ENCODE assay signal across 17 cellular contexts in genomic region chr7:131157530-131158243, GRCh38.
DNase-seq lines count a peak whose midpoint lies in the region; ATAC-seq, FAIRE-seq and TF ChIP-seq lines count a peak whose summit lies in the region.
"Had no signal": no experiment of that assay in that cellular context is flagged by ENCODE, and none has a peak within 500 bp of the region (broad histone marks: within the 10 kb centered on the region; RNA-seq: fewer than 3 reads in every experiment).

No MANE protein-coding gene starts in this region.

- H3K9me3 ChIP-seq in GM23248 (ENCODE audit: low read depth) (no peaks in the 10 kb centered on the region), right atrium auricular region (no peaks in the 10 kb centered on the region), skeletal muscle tissue (ENCODE audit: control insufficient read depth in 3 of 3, low read length in 3 of 3) (no peaks in the 10 kb centered on the region), kidney (ENCODE audit: control insufficient read depth in 1 of 2, low read length in 2 of 2) (no peaks in the 10 kb centered on the region), PC-9 (ENCODE audit: insufficient read depth, low read depth) (no peaks in the 10 kb centered on the region)
- H3K9me3 ChIP-seq: MG63, stomach had no signal

- intact Hi-C loops in kidney (cut with DNase I) = no loop called here
- intact Hi-C loops in PC-9 (cut with micrococcal nuclease; ENCODE audit: unreplicated experiment) = no loop called here

- WGBS in GM23248 (ENCODE audit: low coverage in 1 of 2, low lambda C conversion rate in 2 of 2, missing lambda C conversion rate in 2 of 2), 2 experiments = 8 to 11% methylated on average over 14 of the region's 14 CpGs

- H3K4me3 ChIP-seq in GM23248 = peak overlapping the region; percentile 50
- H3K4me3 ChIP-seq in right atrium auricular region = no peak overlapping the region
- peak overlapping the region; percentile 39 to 45 (median 45) for H3K4me3 ChIP-seq in skeletal muscle tissue (ENCODE audit: low read length in 3 of 3)
- no peak overlapping the region for H3K4me3 ChIP-seq in kidney (ENCODE audit: low read length in 2 of 2)
- no peak overlapping the region for H3K4me3 ChIP-seq in PC-9
- H3K4me3 ChIP-seq: MG63, stomach had no signal

- H2AFZ ChIP-seq in GM23248 = peak overlapping the region; percentile 80
- H2AFZ ChIP-seq in PC-9 = no peak overlapping the region

- no peak for ATAC-seq in GM21526 (IDR thresholded peaks at IDR 0.05; ENCODE audit: low FRiP score, unreplicated experiment)
- no peak for ATAC-seq in HG02623 (IDR thresholded peaks at IDR 0.05; ENCODE audit: unreplicated experiment)
- ATAC-seq: activated CD4-positive, CD25-positive, alpha-beta regulatory T cell treated with anti-CD3 and anti-CD28 coated beads, Interleukin-2, amount 50 U/mL, for 24 hours; activated T-helper 17 cell treated with anti-CD3 and anti-CD28 coated beads, Interleukin-2, amount 50 U/mL, for 72 hours had no signal

- H3K4me1 ChIP-seq in GM23248 (ENCODE audit: insufficient read depth) (peaks cover 27% of the 10 kb centered on the region), right atrium auricular region (peaks cover 0 to 9% of the 10 kb centered on the region in 2 donors), skeletal muscle tissue (ENCODE audit: control insufficient read depth in 3 of 3, insufficient read depth in 3 of 3, low read length in 3 of 3) (peaks cover 4 to 12% (median 7%) of the 10 kb centered on the region in 3 donors), kidney (ENCODE audit: control insufficient read depth in 1 of 2, insufficient read depth in 1 of 2, low read depth in 1 of 2, low read length in 2 of 2) (no peaks in the 10 kb centered on the region), PC-9 (replicated peaks; ENCODE audit: insufficient read depth) (peaks cover 22% of the 10 kb centered on the region)

- H4K20me1 ChIP-seq in GM23248 (ENCODE audit: insufficient read depth) (no peaks in the 10 kb centered on the region), PC-9 (ENCODE audit: insufficient read depth) (no peaks in the 10 kb centered on the region)

- H3K4me2 ChIP-seq in GM23248 (ENCODE audit: unreplicated experiment) (peak overlapping the region; percentile 77), PC-9 (no peak overlapping the region)

- no peaks in the 10 kb centered on the region for H3K36me3 ChIP-seq in GM23248 (ENCODE audit: low read depth)
- H3K36me3 ChIP-seq in right atrium auricular region = no peaks in the 10 kb centered on the region
- no peaks in the 10 kb centered on the region for H3K36me3 ChIP-seq in skeletal muscle tissue (ENCODE audit: control insufficient read depth in 3 of 3, insufficient read depth in 3 of 3, low read length in 3 of 3)
- no peaks in the 10 kb centered on the region for H3K36me3 ChIP-seq in kidney (ENCODE audit: control insufficient read depth in 1 of 2, insufficient read depth in 2 of 2, low read length in 2 of 2)
- no peaks in the 10 kb centered on the region for H3K36me3 ChIP-seq in PC-9 (ENCODE audit: low read depth)
- H3K36me3 ChIP-seq: MG63, stomach had no signal

- H3K9me2 ChIP-seq in GM23248 (ENCODE audit: insufficient read depth) = no peaks in the 10 kb centered on the region
- 0 out of 2 replicates have a peak, but pooled peaks cover 2% of the 10 kb centered on the region for H3K9me2 ChIP-seq in PC-9 (ENCODE audit: insufficient read depth)

- H3F3A ChIP-seq in GM23248 (ENCODE audit: insufficient read depth) = peaks cover 19% of the 10 kb centered on the region
- peaks cover 3% of the 10 kb centered on the region; the same call in 1 of the 2 replicates for H3F3A ChIP-seq in PC-9 (ENCODE audit: insufficient read depth, low read depth)

- FAIRE-seq in kidney (lab: Jason Lieb, UNC) = no peak

- CTCF ChIA-PET in PC-9 (lab: Charles Lee) = no interaction called here

- in situ Hi-C loops in GM23248 (cut with MboI) = no loop called here

- TF ChIP-seq CTCF in right atrium auricular region (IDR thresholded peaks at IDR 0.05) (no peak), kidney (IDR thresholded peaks at IDR 0.05; ENCODE audit: borderline replicate concordance, extremely low read depth, insufficient read depth) (no peak), PC-9 (conservative IDR thresholded peaks at IDR 0.05) (no peak)

- POLR2A ChIA-PET in PC-9 (lab: Charles Lee; ENCODE audit: unreplicated experiment) = no interaction called here

- no peaks in the 10 kb centered on the region for H3K79me2 ChIP-seq in GM23248 (ENCODE audit: insufficient read depth)
- H3K79me2 ChIP-seq in PC-9 (ENCODE audit: low read depth) = no peaks in the 10 kb centered on the region

- no TSS peak for BruUV-seq in PC-9 (replicated peaks; lab: Mats Ljungman, UMichigan)

- peak overlapping the region; percentile 73 for H3K9ac ChIP-seq in GM23248
- H3K9ac ChIP-seq in skeletal muscle tissue (ENCODE audit: low read depth in 1 of 3, low read length in 3 of 3) = peak overlapping the region; percentile 1 to 51 (median 32)
- H3K9ac ChIP-seq in kidney (ENCODE audit: low read length in 2 of 2) = no peak overlapping the region

- no peaks in the 10 kb centered on the region for H3K27me3 ChIP-seq in GM23248 (replicated peaks; ENCODE audit: insufficient read depth)
- no peaks in the 10 kb centered on the region for H3K27me3 ChIP-seq in right atrium auricular region
- H3K27me3 ChIP-seq in skeletal muscle tissue (ENCODE audit: control insufficient read depth in 3 of 3, insufficient read depth in 3 of 3, low read length in 3 of 3) = no peaks in the 10 kb centered on the region
- H3K27me3 ChIP-seq in PC-9 (ENCODE audit: insufficient read depth, low read depth) = no peaks in the 10 kb centered on the region
- H3K27me3 ChIP-seq: MG63, stomach had no signal

- peak; percentile 83 for DNase-seq in GM23248
- DNase-seq in astrocyte of the hippocampus (ENCODE audit: low read depth, low spot score) = peak; percentile 37
- DNase-seq in right atrium auricular region (ENCODE audit: low spot score) = peak; percentile 72
- no peak for DNase-seq in kidney
- DNase-seq in PC-9 = no peak
- DNase-seq: CD4-positive, alpha-beta memory T cell; cortex of kidney; MG63; naive B cell; NCI-H446 treated with DMSO at 0.1 percent for 48 hours; stimulated activated CD4-positive, alpha-beta T cell treated with anti-CD3 and anti-CD28 coated beads, Interleukin-1b, Interleukin-23, amount 100 ng/mL, for 48 hours; stomach had no signal

- peak overlapping the region; percentile 85 for H3K27ac ChIP-seq in GM23248
- no peak overlapping the region for H3K27ac ChIP-seq in right atrium auricular region
- peak overlapping the region; percentile 58 for H3K27ac ChIP-seq in skeletal muscle tissue (ENCODE audit: low read depth, low read length)
- H3K27ac ChIP-seq in kidney (ENCODE audit: low read depth in 2 of 2, low read length in 2 of 2) = no peak overlapping the region
- H3K27ac ChIP-seq in PC-9 = no peak overlapping the region
- H3K27ac ChIP-seq: stomach had no signal

Comparison
In these comparisons a context has a peak if more than half of its experiments do, and no peak if none do; other contexts are left out.
1. DNase-seq: peak in GM23248 (single experiment), astrocyte of the hippocampus (single experiment) and right atrium auricular region (single experiment); none in kidney (single experiment) and PC-9 (0 of 2).
2. H3K27ac ChIP-seq: peak in GM23248 (single experiment) and skeletal muscle tissue (single experiment); none in right atrium auricular region (0 of 2), kidney (0 of 2) and PC-9 (single experiment).
3. H3K4me3 ChIP-seq: peak in GM23248 (single experiment) and skeletal muscle tissue (3 of 3); none in right atrium auricular region (0 of 2), kidney (0 of 2) and PC-9 (single experiment).
4. H3K9ac ChIP-seq: peak in GM23248 (single experiment) and skeletal muscle tissue (3 of 3); none in kidney (0 of 2).